Comparison of ENCODE assay signal across 24 cellular contexts in genomic region chr10:130439796-130440195, GRCh38.
"Had no signal": no experiment of that assay in that cellular context is flagged by ENCODE, and none has a peak within 500 bp of the region (broad histone marks: within the 10 kb centered on the region; RNA-seq: fewer than 3 reads in every experiment).

No MANE protein-coding gene starts in this region.

- H3K4me3 Mint-ChIP-seq: dendritic cell treated with granulocyte-macrophage colony-stimulating factor and Interleukin-4, amounts not matched to agents 40 ng/mL and 50 ng/mL, for 4 days; immature natural killer cell; memory B cell; natural killer cell had no signal

- H3K27me3 ChIP-seq: esophagus squamous epithelium, neutrophil, thyroid gland, upper lobe of left lung had no signal

- H3K4me1 ChIP-seq: esophagus squamous epithelium, heart right ventricle, parathyroid adenoma, stomach, thyroid gland, upper lobe of left lung had no signal

- H3K27ac ChIP-seq: esophagus squamous epithelium, heart right ventricle, neutrophil, parathyroid adenoma, stomach, thyroid gland, upper lobe of left lung had no signal

- H3K27me3 Mint-ChIP-seq: dendritic cell treated with granulocyte-macrophage colony-stimulating factor and Interleukin-4, amounts not matched to agents 40 ng/mL and 50 ng/mL, for 4 days; memory B cell had no signal

- H3K27ac Mint-ChIP-seq: dendritic cell treated with granulocyte-macrophage colony-stimulating factor and Interleukin-4, amounts not matched to agents 40 ng/mL and 50 ng/mL, for 4 days; immature natural killer cell; memory B cell; natural killer cell; progenitor cell of endocrine pancreas had no signal

- H3K4me3 ChIP-seq: esophagus squamous epithelium, heart right ventricle, lung, smooth muscle cell, stomach, thyroid gland, upper lobe of left lung had no signal

- H3K36me3 ChIP-seq: esophagus squamous epithelium, heart right ventricle, neutrophil, stomach, thyroid gland, upper lobe of left lung had no signal

- H3K36me3 Mint-ChIP-seq: immature natural killer cell, memory B cell, natural killer cell had no signal

- H3K4me1 Mint-ChIP-seq: immature natural killer cell, memory B cell, natural killer cell had no signal

- ATAC-seq: heart right ventricle, natural killer cell, sciatic nerve had no signal

- H3K9me3 ChIP-seq: esophagus squamous epithelium, heart right ventricle, neutrophil, thyroid gland, upper lobe of left lung had no signal

- DNase-seq: effector CD8-positive, alpha-beta T cell; esophagus squamous epithelium; foreskin melanocyte; glutamatergic neuron; heart right ventricle; hypothalamus; immature natural killer cell; natural killer cell; stimulated activated CD4-positive, alpha-beta T cell treated with anti-CD3 and anti-CD28 coated beads, Interleukin-12 subunit alpha, Interleukin-12 subunit beta, amount 100 ng/mL, for 4 hours; stimulated activated CD4-positive, alpha-beta T cell treated with anti-CD3 and anti-CD28 coated beads, Interleukin-1b, Interleukin-23, amount 100 ng/mL, for 48 hours; stimulated activated CD4-positive, alpha-beta T cell treated with anti-CD3 and anti-CD28 coated beads, Interleukin-4, amount 100 ng/mL, for 1 hour; stimulated activated CD8-positive, alpha-beta memory T cell treated with anti-CD3 and anti-CD28 coated beads, Interleukin-4, amount 100 ng/mL, for 48 hours; stimulated activated naive CD4-positive, alpha-beta T cell treated with Interleukin-2 at 50 U/mL for 16 hours; stomach; thyroid gland; upper lobe of left lung had no signal
